ENCODE assay signal across 1 cellular context in genomic region chr20:50931306-50932015, GRCh38.
TF ChIP-seq lines count a peak whose summit lies in the region.

TSS of gene ADNP (minus strand) at chr20:50931437. CDS start at chr20:50903996, 27,441 bp downstream.

TF ChIP-seq in HepG2, 621 proteins besides CTCF, POLR2A, EP300 and RAD21 (continued from another document and continues in another):
- peak; percentile 49; the same call in 1 of the 2 replicates for TF ChIP-seq PHF20 (CRISPR knock-in tag; IDR thresholded peaks at IDR 0.05)
- 0 out of 2 replicates have a peak, but pooled peaks have one; percentile 57 for TF ChIP-seq ZNF501 (CRISPR knock-in tag; IDR thresholded peaks at IDR 0.05)
- TF ChIP-seq, protein P1, sequence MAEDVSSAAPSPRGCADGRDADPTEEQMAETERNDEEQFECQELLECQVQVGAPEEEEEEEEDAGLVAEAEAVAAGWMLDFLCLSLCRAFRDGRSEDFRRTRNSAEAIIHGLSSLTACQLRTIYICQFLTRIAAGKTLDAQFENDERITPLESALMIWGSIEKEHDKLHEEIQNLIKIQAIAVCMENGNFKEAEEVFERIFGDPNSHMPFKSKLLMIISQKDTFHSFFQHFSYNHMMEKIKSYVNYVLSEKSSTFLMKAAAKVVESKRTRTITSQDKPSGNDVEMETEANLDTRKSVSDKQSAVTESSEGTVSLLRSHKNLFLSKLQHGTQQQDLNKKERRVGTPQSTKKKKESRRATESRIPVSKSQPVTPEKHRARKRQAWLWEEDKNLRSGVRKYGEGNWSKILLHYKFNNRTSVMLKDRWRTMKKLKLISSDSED (CRISPR knock-in tag; IDR thresholded peaks at IDR 0.05): 0 out of 2 replicates have a peak, but pooled peaks have one; percentile 72
- no peak for TF ChIP-seq NFYB (CRISPR knock-in tag; IDR thresholded peaks at IDR 0.05)
- TF ChIP-seq, protein P2, sequence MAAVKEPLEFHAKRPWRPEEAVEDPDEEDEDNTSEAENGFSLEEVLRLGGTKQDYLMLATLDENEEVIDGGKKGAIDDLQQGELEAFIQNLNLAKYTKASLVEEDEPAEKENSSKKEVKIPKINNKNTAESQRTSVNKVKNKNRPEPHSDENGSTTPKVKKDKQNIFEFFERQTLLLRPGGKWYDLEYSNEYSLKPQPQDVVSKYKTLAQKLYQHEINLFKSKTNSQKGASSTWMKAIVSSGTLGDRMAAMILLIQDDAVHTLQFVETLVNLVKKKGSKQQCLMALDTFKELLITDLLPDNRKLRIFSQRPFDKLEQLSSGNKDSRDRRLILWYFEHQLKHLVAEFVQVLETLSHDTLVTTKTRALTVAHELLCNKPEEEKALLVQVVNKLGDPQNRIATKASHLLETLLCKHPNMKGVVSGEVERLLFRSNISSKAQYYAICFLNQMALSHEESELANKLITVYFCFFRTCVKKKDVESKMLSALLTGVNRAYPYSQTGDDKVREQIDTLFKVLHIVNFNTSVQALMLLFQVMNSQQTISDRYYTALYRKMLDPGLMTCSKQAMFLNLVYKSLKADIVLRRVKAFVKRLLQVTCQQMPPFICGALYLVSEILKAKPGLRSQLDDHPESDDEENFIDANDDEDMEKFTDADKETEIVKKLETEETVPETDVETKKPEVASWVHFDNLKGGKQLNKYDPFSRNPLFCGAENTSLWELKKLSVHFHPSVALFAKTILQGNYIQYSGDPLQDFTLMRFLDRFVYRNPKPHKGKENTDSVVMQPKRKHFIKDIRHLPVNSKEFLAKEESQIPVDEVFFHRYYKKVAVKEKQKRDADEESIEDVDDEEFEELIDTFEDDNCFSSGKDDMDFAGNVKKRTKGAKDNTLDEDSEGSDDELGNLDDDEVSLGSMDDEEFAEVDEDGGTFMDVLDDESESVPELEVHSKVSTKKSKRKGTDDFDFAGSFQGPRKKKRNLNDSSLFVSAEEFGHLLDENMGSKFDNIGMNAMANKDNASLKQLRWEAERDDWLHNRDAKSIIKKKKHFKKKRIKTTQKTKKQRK (IDR thresholded peaks at IDR 0.05; ENCODE audit: low read length): no peak
- peak; percentile 74 for TF ChIP-seq KMT2B (CRISPR knock-in tag; IDR thresholded peaks at IDR 0.05)
- TF ChIP-seq ZNF644 (CRISPR knock-in tag; IDR thresholded peaks at IDR 0.05; ENCODE audit: low read depth): no peak
- TF ChIP-seq, protein P3, sequence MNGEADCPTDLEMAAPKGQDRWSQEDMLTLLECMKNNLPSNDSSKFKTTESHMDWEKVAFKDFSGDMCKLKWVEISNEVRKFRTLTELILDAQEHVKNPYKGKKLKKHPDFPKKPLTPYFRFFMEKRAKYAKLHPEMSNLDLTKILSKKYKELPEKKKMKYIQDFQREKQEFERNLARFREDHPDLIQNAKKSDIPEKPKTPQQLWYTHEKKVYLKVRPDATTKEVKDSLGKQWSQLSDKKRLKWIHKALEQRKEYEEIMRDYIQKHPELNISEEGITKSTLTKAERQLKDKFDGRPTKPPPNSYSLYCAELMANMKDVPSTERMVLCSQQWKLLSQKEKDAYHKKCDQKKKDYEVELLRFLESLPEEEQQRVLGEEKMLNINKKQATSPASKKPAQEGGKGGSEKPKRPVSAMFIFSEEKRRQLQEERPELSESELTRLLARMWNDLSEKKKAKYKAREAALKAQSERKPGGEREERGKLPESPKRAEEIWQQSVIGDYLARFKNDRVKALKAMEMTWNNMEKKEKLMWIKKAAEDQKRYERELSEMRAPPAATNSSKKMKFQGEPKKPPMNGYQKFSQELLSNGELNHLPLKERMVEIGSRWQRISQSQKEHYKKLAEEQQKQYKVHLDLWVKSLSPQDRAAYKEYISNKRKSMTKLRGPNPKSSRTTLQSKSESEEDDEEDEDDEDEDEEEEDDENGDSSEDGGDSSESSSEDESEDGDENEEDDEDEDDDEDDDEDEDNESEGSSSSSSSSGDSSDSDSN (CRISPR knock-in tag; IDR thresholded peaks at IDR 0.05): no peak
- TF ChIP-seq, protein P4, sequence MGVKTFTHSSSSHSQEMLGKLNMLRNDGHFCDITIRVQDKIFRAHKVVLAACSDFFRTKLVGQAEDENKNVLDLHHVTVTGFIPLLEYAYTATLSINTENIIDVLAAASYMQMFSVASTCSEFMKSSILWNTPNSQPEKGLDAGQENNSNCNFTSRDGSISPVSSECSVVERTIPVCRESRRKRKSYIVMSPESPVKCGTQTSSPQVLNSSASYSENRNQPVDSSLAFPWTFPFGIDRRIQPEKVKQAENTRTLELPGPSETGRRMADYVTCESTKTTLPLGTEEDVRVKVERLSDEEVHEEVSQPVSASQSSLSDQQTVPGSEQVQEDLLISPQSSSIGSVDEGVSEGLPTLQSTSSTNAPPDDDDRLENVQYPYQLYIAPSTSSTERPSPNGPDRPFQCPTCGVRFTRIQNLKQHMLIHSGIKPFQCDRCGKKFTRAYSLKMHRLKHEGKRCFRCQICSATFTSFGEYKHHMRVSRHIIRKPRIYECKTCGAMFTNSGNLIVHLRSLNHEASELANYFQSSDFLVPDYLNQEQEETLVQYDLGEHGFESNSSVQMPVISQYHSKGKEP (CRISPR knock-in tag; IDR thresholded peaks at IDR 0.05): peak; percentile 48; the same call in 1 of the 2 replicates
- TF ChIP-seq MAFK (conservative IDR thresholded peaks at IDR 0.05 in 1 of 2, IDR thresholded peaks at IDR 0.05 in 1 of 2; ENCODE audit: low read length in 2 of 2): no peak
- TF ChIP-seq ZNF251 (CRISPR knock-in tag; IDR thresholded peaks at IDR 0.05): no peak
- no peak for TF ChIP-seq RFXANK (CRISPR knock-in tag; IDR thresholded peaks at IDR 0.05)
- TF ChIP-seq NR2F1 (CRISPR knock-in tag; IDR thresholded peaks at IDR 0.05): no peak
- peak; percentile 80; the same call in 1 of the 2 replicates for TF ChIP-seq HINFP (CRISPR knock-in tag; IDR thresholded peaks at IDR 0.05; ENCODE audit: low read depth)
- peak; percentile 46; the same call in 1 of the 2 replicates for TF ChIP-seq CAMTA2 (CRISPR knock-in tag; IDR thresholded peaks at IDR 0.05; ENCODE audit: borderline replicate concordance)
- TF ChIP-seq KDM1A (CRISPR knock-in tag; IDR thresholded peaks at IDR 0.05): no peak
- TF ChIP-seq, protein P5, sequence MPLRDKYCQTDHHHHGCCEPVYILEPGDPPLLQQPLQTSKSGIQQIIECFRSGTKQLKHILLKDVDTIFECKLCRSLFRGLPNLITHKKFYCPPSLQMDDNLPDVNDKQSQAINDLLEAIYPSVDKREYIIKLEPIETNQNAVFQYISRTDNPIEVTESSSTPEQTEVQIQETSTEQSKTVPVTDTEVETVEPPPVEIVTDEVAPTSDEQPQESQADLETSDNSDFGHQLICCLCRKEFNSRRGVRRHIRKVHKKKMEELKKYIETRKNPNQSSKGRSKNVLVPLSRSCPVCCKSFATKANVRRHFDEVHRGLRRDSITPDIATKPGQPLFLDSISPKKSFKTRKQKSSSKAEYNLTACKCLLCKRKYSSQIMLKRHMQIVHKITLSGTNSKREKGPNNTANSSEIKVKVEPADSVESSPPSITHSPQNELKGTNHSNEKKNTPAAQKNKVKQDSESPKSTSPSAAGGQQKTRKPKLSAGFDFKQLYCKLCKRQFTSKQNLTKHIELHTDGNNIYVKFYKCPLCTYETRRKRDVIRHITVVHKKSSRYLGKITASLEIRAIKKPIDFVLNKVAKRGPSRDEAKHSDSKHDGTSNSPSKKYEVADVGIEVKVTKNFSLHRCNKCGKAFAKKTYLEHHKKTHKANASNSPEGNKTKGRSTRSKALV (CRISPR knock-in tag; IDR thresholded peaks at IDR 0.05): 0 out of 2 replicates have a peak, but pooled peaks have one; percentile 25
- TF ChIP-seq, protein P6, sequence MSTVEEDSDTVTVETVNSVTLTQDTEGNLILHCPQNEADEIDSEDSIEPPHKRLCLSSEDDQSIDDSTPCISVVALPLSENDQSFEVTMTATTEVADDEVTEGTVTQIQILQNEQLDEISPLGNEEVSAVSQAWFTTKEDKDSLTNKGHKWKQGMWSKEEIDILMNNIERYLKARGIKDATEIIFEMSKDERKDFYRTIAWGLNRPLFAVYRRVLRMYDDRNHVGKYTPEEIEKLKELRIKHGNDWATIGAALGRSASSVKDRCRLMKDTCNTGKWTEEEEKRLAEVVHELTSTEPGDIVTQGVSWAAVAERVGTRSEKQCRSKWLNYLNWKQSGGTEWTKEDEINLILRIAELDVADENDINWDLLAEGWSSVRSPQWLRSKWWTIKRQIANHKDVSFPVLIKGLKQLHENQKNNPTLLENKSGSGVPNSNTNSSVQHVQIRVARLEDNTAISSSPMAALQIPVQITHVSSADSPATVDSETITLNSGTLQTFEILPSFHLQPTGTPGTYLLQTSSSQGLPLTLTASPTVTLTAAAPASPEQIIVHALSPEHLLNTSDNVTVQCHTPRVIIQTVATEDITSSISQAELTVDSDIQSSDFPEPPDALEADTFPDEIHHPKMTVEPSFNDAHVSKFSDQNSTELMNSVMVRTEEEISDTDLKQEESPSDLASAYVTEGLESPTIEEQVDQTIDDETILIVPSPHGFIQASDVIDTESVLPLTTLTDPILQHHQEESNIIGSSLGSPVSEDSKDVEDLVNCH (CRISPR knock-in tag; IDR thresholded peaks at IDR 0.05): no peak
- TF ChIP-seq MYC (CRISPR knock-in tag; IDR thresholded peaks at IDR 0.05; ENCODE audit: borderline replicate concordance): 0 out of 2 replicates have a peak, but pooled peaks have one; percentile 1
- TF ChIP-seq CHD2 (IDR thresholded peaks at IDR 0.05; ENCODE audit: low read depth, low read length): peak; percentile 14; the same call in 1 of the 2 replicates
- TF ChIP-seq AGO2 (optimal IDR thresholded peaks at IDR 0.05; ENCODE audit: low read depth, low read length): peak; percentile 98
- no peak for TF ChIP-seq SMAD9 (CRISPR knock-in tag; IDR thresholded peaks at IDR 0.05)
- peak; percentile 37; the same call in 1 of the 2 replicates for TF ChIP-seq ETS1 (CRISPR knock-in tag; IDR thresholded peaks at IDR 0.05)
- no peak for TF ChIP-seq SIN3B (IDR thresholded peaks at IDR 0.05; ENCODE audit: low read length)
- TF ChIP-seq CENPX (CRISPR knock-in tag; IDR thresholded peaks at IDR 0.05): no peak
- peak; percentile 97 for TF ChIP-seq YY1 (IDR thresholded peaks at IDR 0.05; ENCODE audit: insufficient read depth, insufficient replicate concordance, low read depth, low read length)
- TF ChIP-seq KDM5B (CRISPR knock-in tag; IDR thresholded peaks at IDR 0.05; ENCODE audit: borderline replicate concordance): peak; percentile 67; the same call in 1 of the 2 replicates
- TF ChIP-seq XRCC5 (optimal IDR thresholded peaks at IDR 0.05; ENCODE audit: low read length): peak; percentile 72
- TF ChIP-seq AHR (CRISPR knock-in tag; IDR thresholded peaks at IDR 0.05): 0 out of 2 replicates have a peak, but pooled peaks have one; percentile 29
- no peak for TF ChIP-seq FOXA3 (CRISPR knock-in tag; IDR thresholded peaks at IDR 0.05)
- TF ChIP-seq SOX5 (CRISPR knock-in tag; IDR thresholded peaks at IDR 0.05; ENCODE audit: borderline replicate concordance): peak; percentile 65; the same call in 1 of the 2 replicates
- no peak for TF ChIP-seq ZNF138 (CRISPR knock-in tag; IDR thresholded peaks at IDR 0.05; ENCODE audit: low read depth)
- TF ChIP-seq EHMT2 (IDR thresholded peaks at IDR 0.05; ENCODE audit: borderline replicate concordance, low read depth, low read length): peak; percentile 37; the same call in 1 of the 2 replicates
- TF ChIP-seq ZNF850 (CRISPR knock-in tag; conservative IDR thresholded peaks at IDR 0.05): no peak
- 0 out of 2 replicates have a peak, but pooled peaks have one; percentile 45 for TF ChIP-seq ZSCAN25 (CRISPR knock-in tag; IDR thresholded peaks at IDR 0.05)
- no peak for TF ChIP-seq NFIB (CRISPR knock-in tag; IDR thresholded peaks at IDR 0.05; ENCODE audit: borderline replicate concordance)
- TF ChIP-seq ISL2 (CRISPR knock-in tag; IDR thresholded peaks at IDR 0.05): peak; percentile 73; the same call in 1 of the 2 replicates
- TF ChIP-seq ZNF383 (CRISPR knock-in tag; IDR thresholded peaks at IDR 0.05; ENCODE audit: borderline replicate concordance): no peak
- peak; percentile 90 for TF ChIP-seq ZBTB38 (CRISPR knock-in tag; IDR thresholded peaks at IDR 0.05)
- TF ChIP-seq, protein P7, sequence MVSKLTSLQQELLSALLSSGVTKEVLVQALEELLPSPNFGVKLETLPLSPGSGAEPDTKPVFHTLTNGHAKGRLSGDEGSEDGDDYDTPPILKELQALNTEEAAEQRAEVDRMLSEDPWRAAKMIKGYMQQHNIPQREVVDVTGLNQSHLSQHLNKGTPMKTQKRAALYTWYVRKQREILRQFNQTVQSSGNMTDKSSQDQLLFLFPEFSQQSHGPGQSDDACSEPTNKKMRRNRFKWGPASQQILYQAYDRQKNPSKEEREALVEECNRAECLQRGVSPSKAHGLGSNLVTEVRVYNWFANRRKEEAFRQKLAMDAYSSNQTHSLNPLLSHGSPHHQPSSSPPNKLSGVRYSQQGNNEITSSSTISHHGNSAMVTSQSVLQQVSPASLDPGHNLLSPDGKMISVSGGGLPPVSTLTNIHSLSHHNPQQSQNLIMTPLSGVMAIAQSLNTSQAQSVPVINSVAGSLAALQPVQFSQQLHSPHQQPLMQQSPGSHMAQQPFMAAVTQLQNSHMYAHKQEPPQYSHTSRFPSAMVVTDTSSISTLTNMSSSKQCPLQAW (CRISPR knock-in tag; IDR thresholded peaks at IDR 0.05): 0 out of 2 replicates have a peak, but pooled peaks have one; percentile 37
- TF ChIP-seq GRHL1 (CRISPR knock-in tag; conservative IDR thresholded peaks at IDR 0.05): no peak
- TF ChIP-seq ARNT2 (CRISPR knock-in tag; IDR thresholded peaks at IDR 0.05; ENCODE audit: low read depth): peak; percentile 28; the same call in 1 of the 2 replicates
- TF ChIP-seq POLR2AphosphoS2 (IDR thresholded peaks at IDR 0.05; ENCODE audit: low read depth, low read length): peak; percentile 88
